Comparison of ENCODE assay signal across 1 cellular context in the genomic region with DNA sequence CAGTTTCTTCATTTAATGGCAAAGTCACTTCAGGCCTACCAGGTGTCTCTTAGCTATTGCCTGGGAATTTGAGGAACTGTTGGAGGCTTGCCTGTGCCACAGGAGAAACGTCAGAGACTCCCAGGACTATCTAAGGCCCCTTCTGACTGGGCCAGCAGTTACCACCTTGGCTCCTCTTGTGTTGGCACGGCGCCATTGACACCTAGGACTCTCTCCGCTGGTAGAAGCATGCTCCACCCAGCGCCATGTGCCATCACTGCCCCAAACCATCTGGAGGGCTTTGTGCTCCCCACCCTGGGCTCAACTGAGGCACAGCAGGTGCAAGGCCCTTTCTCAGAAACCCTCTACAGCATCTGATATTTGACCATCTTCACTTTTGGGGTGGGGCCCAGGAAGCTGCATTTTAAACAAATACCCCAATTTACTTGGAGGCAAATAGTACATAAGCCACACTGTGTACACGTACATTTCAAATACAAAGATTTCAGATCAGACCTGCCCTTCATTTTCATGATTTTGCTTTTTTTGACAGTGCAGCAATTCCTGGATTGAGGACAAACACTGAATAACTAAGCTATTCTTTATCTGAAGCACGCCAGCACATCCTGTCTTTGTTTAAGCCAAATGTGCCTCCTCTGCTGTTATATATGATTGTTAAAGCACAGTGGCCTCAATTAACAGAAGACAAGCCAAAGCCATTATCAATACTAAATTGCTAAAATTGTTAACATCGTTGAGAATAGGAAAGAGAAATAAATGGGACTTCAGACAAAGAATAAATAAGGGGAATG.
TF ChIP-seq lines count a peak whose summit lies in the region.

No MANE protein-coding gene starts in this region.

TF ChIP-seq in HepG2, 621 proteins besides CTCF, POLR2A, EP300 and RAD21 (continued from another document):
- TF ChIP-seq, protein P1, sequence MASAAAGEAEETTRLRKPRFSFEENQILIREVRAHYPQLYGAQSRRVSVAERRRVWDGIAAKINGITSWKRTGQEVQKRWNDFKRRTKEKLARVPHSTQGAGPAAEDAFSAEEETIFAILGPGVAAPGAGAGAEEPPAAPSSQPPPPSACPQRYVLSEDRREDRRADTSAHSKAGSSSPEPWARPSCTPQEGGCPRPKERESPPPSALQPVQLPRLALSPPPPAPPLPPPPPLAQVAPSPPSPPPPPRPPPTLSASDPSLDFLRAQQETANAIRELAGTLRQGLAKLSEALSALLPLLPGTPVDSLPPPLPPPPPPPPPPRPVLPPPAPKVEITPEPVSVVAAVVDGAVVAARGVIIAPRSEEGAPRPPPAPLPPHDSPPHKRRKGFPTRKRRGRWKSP (CRISPR knock-in tag; IDR thresholded peaks at IDR 0.05): no peak
- TF ChIP-seq, protein P2, sequence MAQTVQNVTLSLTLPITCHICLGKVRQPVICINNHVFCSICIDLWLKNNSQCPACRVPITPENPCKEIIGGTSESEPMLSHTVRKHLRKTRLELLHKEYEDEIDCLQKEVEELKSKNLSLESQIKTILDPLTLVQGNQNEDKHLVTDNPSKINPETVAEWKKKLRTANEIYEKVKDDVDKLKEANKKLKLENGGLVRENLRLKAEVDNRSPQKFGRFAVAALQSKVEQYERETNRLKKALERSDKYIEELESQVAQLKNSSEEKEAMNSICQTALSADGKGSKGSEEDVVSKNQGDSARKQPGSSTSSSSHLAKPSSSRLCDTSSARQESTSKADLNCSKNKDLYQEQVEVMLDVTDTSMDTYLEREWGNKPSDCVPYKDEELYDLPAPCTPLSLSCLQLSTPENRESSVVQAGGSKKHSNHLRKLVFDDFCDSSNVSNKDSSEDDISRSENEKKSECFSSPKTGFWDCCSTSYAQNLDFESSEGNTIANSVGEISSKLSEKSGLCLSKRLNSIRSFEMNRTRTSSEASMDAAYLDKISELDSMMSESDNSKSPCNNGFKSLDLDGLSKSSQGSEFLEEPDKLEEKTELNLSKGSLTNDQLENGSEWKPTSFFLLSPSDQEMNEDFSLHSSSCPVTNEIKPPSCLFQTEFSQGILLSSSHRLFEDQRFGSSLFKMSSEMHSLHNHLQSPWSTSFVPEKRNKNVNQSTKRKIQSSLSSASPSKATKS (CRISPR knock-in tag; IDR thresholded peaks at IDR 0.05): no peak
- TF ChIP-seq, protein P3, sequence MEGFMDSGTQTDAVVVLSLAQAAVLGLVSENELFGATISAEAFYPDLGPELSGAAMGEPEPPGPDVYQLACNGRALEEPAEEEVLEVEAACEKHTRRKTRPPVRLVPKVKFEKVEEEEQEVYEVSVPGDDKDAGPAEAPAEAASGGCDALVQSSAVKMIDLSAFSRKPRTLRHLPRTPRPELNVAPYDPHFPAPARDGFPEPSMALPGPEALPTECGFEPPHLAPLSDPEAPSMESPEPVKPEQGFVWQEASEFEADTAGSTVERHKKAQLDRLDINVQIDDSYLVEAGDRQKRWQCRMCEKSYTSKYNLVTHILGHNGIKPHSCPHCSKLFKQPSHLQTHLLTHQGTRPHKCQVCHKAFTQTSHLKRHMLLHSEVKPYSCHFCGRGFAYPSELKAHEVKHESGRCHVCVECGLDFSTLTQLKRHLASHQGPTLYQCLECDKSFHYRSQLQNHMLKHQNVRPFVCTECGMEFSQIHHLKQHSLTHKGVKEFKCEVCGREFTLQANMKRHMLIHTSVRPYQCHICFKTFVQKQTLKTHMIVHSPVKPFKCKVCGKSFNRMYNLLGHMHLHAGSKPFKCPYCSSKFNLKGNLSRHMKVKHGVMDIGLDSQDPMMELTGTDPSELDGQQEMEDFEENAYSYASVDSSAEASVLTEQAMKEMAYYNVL (CRISPR knock-in tag; IDR thresholded peaks at IDR 0.05; ENCODE audit: borderline replicate concordance): no peak
- TF ChIP-seq ZNF777 (CRISPR knock-in tag; IDR thresholded peaks at IDR 0.05) (no peak), PHF8 (CRISPR knock-in tag; IDR thresholded peaks at IDR 0.05) (no peak), ARID2 (CRISPR knock-in tag; IDR thresholded peaks at IDR 0.05; ENCODE audit: borderline replicate concordance) (no peak), ZNF543 (CRISPR knock-in tag; IDR thresholded peaks at IDR 0.05) (no peak), HNRNPK (IDR thresholded peaks at IDR 0.05; ENCODE audit: low read depth, low read length, poor library complexity, severe bottlenecking) (no peak), ZNF660 (CRISPR knock-in tag; IDR thresholded peaks at IDR 0.05; ENCODE audit: borderline replicate concordance, low read depth) (no peak), PAF1 (CRISPR knock-in tag; IDR thresholded peaks at IDR 0.05) (no peak), TAF1 (CRISPR knock-in tag; IDR thresholded peaks at IDR 0.05) (no peak), ZNF713 (CRISPR knock-in tag; IDR thresholded peaks at IDR 0.05) (no peak), NFIB (CRISPR knock-in tag; IDR thresholded peaks at IDR 0.05; ENCODE audit: borderline replicate concordance) (no peak), JARID2 (CRISPR knock-in tag; IDR thresholded peaks at IDR 0.05; ENCODE audit: insufficient replicate concordance) (no peak)
